Comparison of ENCODE assay signal across 23 cellular contexts in the genomic region with DNA sequence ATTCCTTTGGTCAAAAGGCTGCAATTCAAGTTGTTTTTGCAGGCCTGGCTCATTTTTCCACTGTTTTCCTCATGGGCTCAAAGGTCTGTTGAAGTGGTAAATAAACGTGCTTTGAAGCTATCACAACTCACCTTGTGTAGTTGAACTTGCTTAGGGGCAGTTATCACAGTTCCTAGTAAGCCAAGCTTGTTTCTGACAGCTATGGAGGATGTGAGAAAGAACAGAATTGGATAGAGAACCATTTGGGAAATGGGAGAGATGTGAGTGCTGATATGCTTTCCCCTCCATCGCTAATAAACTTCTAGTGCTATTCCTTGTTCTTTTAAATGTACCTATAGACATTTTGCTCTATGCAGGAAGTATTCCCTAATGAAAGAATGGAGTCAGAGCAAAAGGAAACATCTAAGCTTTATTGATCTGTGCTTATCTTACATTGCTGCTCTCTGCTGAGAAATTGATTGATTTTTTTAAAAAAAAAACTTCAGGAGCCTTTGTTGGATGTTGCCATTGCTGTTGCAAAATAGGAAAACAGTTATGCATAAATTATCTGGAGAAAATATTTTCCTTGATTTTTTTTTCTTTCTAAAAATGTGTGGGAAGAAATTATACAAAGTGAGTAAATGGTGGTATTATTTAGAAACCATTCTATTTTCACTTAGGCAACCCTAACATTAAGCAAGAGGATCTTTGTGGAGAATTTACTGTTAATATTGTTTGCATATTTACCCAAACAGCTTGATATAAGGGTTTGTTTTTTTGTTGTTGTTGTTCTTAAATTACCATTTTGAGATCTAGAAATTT.
"Had no signal": no experiment of that assay in that cellular context is flagged by ENCODE, and none has a peak within 500 bp of the region (broad histone marks: within the 10 kb centered on the region; RNA-seq: fewer than 3 reads in every experiment).

No MANE protein-coding gene starts in this region.

- H3K36me3 Mint-ChIP-seq: activated naive CD8-positive, alpha-beta T cell treated with anti-CD3 and anti-CD28 coated beads for 36 hours; stimulated activated naive B cell treated with anti-CD40 and anti-IgM and Interleukin-4, amounts not matched to agents 10 μg/mL and 1 μg/mL and 100 μg/mL, for 72 hours had no signal

- H3K4me1 ChIP-seq: adrenal gland, gastroesophageal sphincter, sigmoid colon, tibial artery had no signal

- H3K27me3 Mint-ChIP-seq: activated CD4-positive, alpha-beta memory T cell treated with anti-CD3 and anti-CD28 coated beads, Interleukin-2, amount 10 ng/mL, durations not matched to agents 7 days and 5 days; activated CD4-positive, alpha-beta T cell treated with anti-CD3 and anti-CD28 coated beads, Interleukin-2, amount 10 ng/mL, durations not matched to agents 7 days and 5 days; activated naive CD8-positive, alpha-beta T cell treated with anti-CD3 and anti-CD28 coated beads for 36 hours; brain had no signal

- H3K27ac ChIP-seq: adrenal gland, gastroesophageal sphincter, sigmoid colon, tibial artery had no signal

- H3K4me3 Mint-ChIP-seq: activated CD4-positive, alpha-beta memory T cell treated with anti-CD3 and anti-CD28 coated beads, Interleukin-2, amount 10 ng/mL, durations not matched to agents 7 days and 5 days; activated CD4-positive, alpha-beta T cell treated with anti-CD3 and anti-CD28 coated beads, Interleukin-2, amount 10 ng/mL, durations not matched to agents 7 days and 5 days; activated naive CD4-positive, alpha-beta T cell treated with anti-CD3 and anti-CD28 coated beads for 36 hours; activated naive CD8-positive, alpha-beta T cell treated with anti-CD3 and anti-CD28 coated beads for 36 hours; activated T-cell treated with anti-CD3 and anti-CD28 coated beads, Interleukin-2, amount 50 U/mL, for 4 hours; brain; nephron; stimulated activated naive B cell treated with anti-CD40 and anti-IgM and Interleukin-4, amounts not matched to agents 10 μg/mL and 1 μg/mL and 100 μg/mL, for 72 hours had no signal

- H3K36me3 ChIP-seq: adrenal gland, gastroesophageal sphincter, sigmoid colon, stomach, tibial artery had no signal

- ATAC-seq: activated T-cell treated with anti-CD3 and anti-CD28 coated beads, Interleukin-2, amount 50 U/mL, for 4 hours; gastroesophageal sphincter; stimulated activated naive B cell treated with anti-CD40 and anti-IgM and Interleukin-4, amounts not matched to agents 10 μg/mL and 1 μg/mL and 100 μg/mL, for 72 hours had no signal

- H3K27ac Mint-ChIP-seq: activated CD4-positive, alpha-beta memory T cell treated with anti-CD3 and anti-CD28 coated beads, Interleukin-2, amount 10 ng/mL, durations not matched to agents 7 days and 5 days; activated CD4-positive, alpha-beta T cell treated with anti-CD3 and anti-CD28 coated beads, Interleukin-2, amount 10 ng/mL, durations not matched to agents 7 days and 5 days; activated naive CD4-positive, alpha-beta T cell treated with anti-CD3 and anti-CD28 coated beads for 36 hours; activated naive CD8-positive, alpha-beta T cell treated with anti-CD3 and anti-CD28 coated beads for 36 hours; brain; nephron; stimulated activated naive B cell treated with anti-CD40 and anti-IgM and Interleukin-4, amounts not matched to agents 10 μg/mL and 1 μg/mL and 100 μg/mL, for 72 hours had no signal

- H3K4me3 ChIP-seq: adrenal gland, gastroesophageal sphincter, lung, sigmoid colon, smooth muscle cell, stomach, tibial artery had no signal

- H3K27me3 ChIP-seq: adrenal gland, gastroesophageal sphincter, sigmoid colon, stomach, tibial artery had no signal

- FAIRE-seq: endothelial cell of umbilical vein, keratinocyte had no signal

- H3K4me1 Mint-ChIP-seq: activated CD4-positive, alpha-beta memory T cell treated with anti-CD3 and anti-CD28 coated beads, Interleukin-2, amount 10 ng/mL, durations not matched to agents 7 days and 5 days; activated CD4-positive, alpha-beta T cell treated with anti-CD3 and anti-CD28 coated beads, Interleukin-2, amount 10 ng/mL, durations not matched to agents 7 days and 5 days; activated naive CD8-positive, alpha-beta T cell treated with anti-CD3 and anti-CD28 coated beads for 36 hours; brain; nephron; stimulated activated naive B cell treated with anti-CD40 and anti-IgM and Interleukin-4, amounts not matched to agents 10 μg/mL and 1 μg/mL and 100 μg/mL, for 72 hours had no signal

- DNase-seq: activated CD4-positive, alpha-beta memory T cell treated with anti-CD3 and anti-CD28 coated beads, Interleukin-2, amount 10 ng/mL, durations not matched to agents 7 days and 5 days; activated CD4-positive, alpha-beta T cell treated with anti-CD3 and anti-CD28 coated beads, Interleukin-2, amount 10 ng/mL, durations not matched to agents 7 days and 5 days; activated CD4-positive, CD25-positive, alpha-beta regulatory T cell treated with anti-CD3 and anti-CD28 coated beads, Interleukin-2, amount 50 U/mL, for 72 hours; activated effector memory CD4-positive, alpha-beta T cell treated with Interleukin-2 at 50 U/mL for 16 hours; activated naive CD4-positive, alpha-beta T cell treated with anti-CD3 and anti-CD28 coated beads for 36 hours; activated naive CD8-positive, alpha-beta T cell treated with anti-CD3 and anti-CD28 coated beads for 36 hours; activated T-cell treated with anti-CD3 and anti-CD28 coated beads, Interleukin-2, amount 50 U/mL, for 4 hours; adrenal gland; aorta; hippocampal formation; sigmoid colon; stimulated activated CD4-positive, alpha-beta T cell treated with anti-CD3 and anti-CD28 coated beads, Interleukin-1b, Interleukin-23, amount 100 ng/mL, for 48 hours; stimulated activated naive B cell treated with anti-CD40 and anti-IgM and Interleukin-4, amounts not matched to agents 10 μg/mL and 1 μg/mL and 100 μg/mL, for 72 hours; stomach; T-helper 2 cell; tibial artery had no signal
